ENCODE assay signal across 9 cellular contexts in the genomic region with DNA sequence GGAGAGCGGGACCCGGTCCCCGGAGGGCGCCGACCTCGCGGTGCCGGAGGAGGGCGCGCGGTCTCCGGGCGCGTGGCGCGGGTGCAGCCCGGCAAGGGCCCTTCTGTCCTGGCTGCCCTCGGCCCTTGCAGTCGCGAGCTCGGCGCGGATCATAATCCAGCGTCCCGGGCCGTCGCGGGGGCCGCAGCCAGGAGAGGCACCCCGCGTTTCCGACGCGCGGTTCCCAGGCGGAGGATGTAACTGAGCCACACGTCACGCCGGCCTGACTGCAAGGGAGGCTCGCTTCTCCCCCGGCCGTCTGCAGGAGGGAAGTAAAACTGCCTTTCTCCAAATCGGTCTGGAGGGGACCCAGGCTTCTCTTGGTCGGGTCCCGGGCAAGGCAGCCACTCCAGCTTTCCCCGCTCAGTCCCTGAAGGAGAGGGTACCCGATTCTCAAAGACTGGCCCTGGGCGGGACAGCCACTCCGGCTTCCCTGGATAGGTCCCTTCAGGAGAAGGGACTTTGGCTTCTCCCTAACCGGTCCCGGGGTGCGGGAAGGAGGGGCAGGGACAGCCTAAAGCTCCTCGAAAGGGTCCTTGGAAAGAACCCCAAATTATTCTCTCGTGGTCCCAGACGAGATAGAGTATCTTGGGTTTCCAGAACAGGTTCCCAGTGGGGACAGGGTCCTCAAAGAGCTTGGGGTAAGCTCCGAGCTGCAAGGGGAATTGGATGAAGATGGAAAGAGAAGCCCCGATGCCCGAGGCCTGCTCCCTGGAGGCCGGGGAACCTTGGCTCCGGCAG. TPM values are rescaled to one million over a fixed set of nuclear protein-coding genes. Genes with fewer than 3 reads are reported as not detected.
A peak's percentile ranks its signal among the peaks of the same experiment; 100 is the strongest.
DNase-seq lines count a peak whose midpoint lies in the region; ATAC-seq, FAIRE-seq and TF ChIP-seq lines count a peak whose summit lies in the region.
"Had no signal": no experiment of that assay in that cellular context is flagged by ENCODE, and none has a peak within 500 bp of the region (broad histone marks: within the 10 kb centered on the region; RNA-seq: fewer than 3 reads in every experiment).

No MANE protein-coding gene starts in this region.

- no peak overlapping the region for H3K4me2 ChIP-seq in GM12878 (ENCODE audit: control insufficient read depth, insufficient read depth)
- H3K4me2 ChIP-seq: BLaER1 treated with 17β-estradiol and CSF1 and Interleukin-3, amounts not matched to agents 10 nM and 100 nM had no signal

- no TSS peak for BruUV-seq in GM12878 (replicated peaks; lab: Mats Ljungman, UMichigan)

- intact Hi-C loops in GM12878 (cut with micrococcal nuclease; ENCODE audit: unreplicated experiment), result no loop called here

- H3K27me3 ChIP-seq in GM12878 (replicated peaks in 1 of 2; ENCODE audit: control insufficient read depth in 2 of 2, insufficient read depth in 2 of 2, low read length in 1 of 2), result peaks cover 10 to 14% of the 10 kb centered on the region in 2 experiments

- FAIRE-seq in GM12878 (lab: Jason Lieb, UNC), result no peak
- FAIRE-seq in GM19239 (lab: Jason Lieb, UNC), result no peak

- H3K9me3 ChIP-seq in GM12878 (replicated peaks; ENCODE audit: control insufficient read depth, insufficient read depth, low read length), result no peaks in the 10 kb centered on the region

- RAD21 ChIA-PET in GM12878 (lab: Charles Lee; ENCODE audit: unreplicated experiment), result no interaction called here

- TF ChIP-seq POLR2A in GM12878 (IDR thresholded peaks at IDR 0.05; ENCODE audit: low read depth, low read length), result no peak

- in situ Hi-C loops in GM12878 (cut with MboI), result loop anchor here (25.0 kb wide), 1 partner anchor 449 kb away; no protein-coding TSS in a partner anchor

- no peaks in the 10 kb centered on the region for H3K36me3 ChIP-seq in GM12878 (ENCODE audit: control insufficient read depth in 2 of 2, insufficient read depth in 2 of 2, low read length in 1 of 2)
- H3K36me3 ChIP-seq: BLaER1 treated with 17β-estradiol and CSF1 and Interleukin-3, amounts not matched to agents 10 nM and 100 nM had no signal

- no peak for TF ChIP-seq RAD21 in GM12878 (IDR thresholded peaks at IDR 0.05; ENCODE audit: insufficient read depth, low read depth, low read length)

- no peak overlapping the region for H3K9ac ChIP-seq in GM12878 (ENCODE audit: control insufficient read depth, insufficient read depth, low read length)
- H3K9ac ChIP-seq: BLaER1 treated with 17β-estradiol and CSF1 and Interleukin-3, amounts not matched to agents 10 nM and 100 nM had no signal

- H3K79me2 ChIP-seq in GM12878 (ENCODE audit: control insufficient read depth, insufficient read depth, low read length), result no peaks in the 10 kb centered on the region

- TF ChIP-seq EP300 in GM12878 (IDR thresholded peaks at IDR 0.05; ENCODE audit: borderline replicate concordance in 1 of 2, control insufficient read depth in 1 of 2, low read depth in 2 of 2, low read length in 2 of 2), result no peak

- POLR2A ChIA-PET in GM12878 (lab: Charles Lee), result no interaction called here

- CTCF ChIA-PET in GM12878 (lab: Yijun Ruan, JAX), result interaction anchor here (0.6 kb wide), 1 partner anchor 16 kb away, joined by 3 read pairs; no protein-coding TSS in a partner anchor

- WGBS in GM12878 (ENCODE audit: insufficient coverage, insufficient replicate concordance, low lambda C conversion rate, missing lambda C conversion rate), result 9% methylated on average over 60 of the region's 60 CpGs

- H3K4me3 ChIP-seq in GM12878, result no peak overlapping the region

- no peaks in the 10 kb centered on the region for H3K4me1 ChIP-seq in GM12878 (ENCODE audit: control insufficient read depth, insufficient read depth, low read length)
- H3K4me1 ChIP-seq: BLaER1 treated with 17β-estradiol and CSF1 and Interleukin-3, amounts not matched to agents 10 nM and 100 nM had no signal

- peak; percentile 30 for DNase-seq in NCI-H748 (lab: John Stamatoyannopoulos, UW; ENCODE audit: unreplicated experiment)
- DNase-seq in NCI-H748 treated with DMSO at 0.1 percent for 48 hours (lab: John Stamatoyannopoulos, UW), result no peak
- DNase-seq in GM12878 (ENCODE audit: low read depth, low spot score), result no peak
- no peak for DNase-seq in left lobe of liver (ENCODE audit: low spot score)
- peak; percentile 39 for DNase-seq in stimulated activated naive CD8-positive, alpha-beta T cell treated with anti-CD3 and anti-CD28 coated beads, Interleukin-15, Interleukin-2, amounts not matched to agents 100 U/mL and 50 U/mL, for 24 hours
- no peak for DNase-seq in SK-N-DZ (ENCODE audit: low spot score)
- no peak for DNase-seq in GM19239 (ENCODE audit: insufficient read length, low spot score)

- SMC1A ChIA-PET in GM12878 (lab: Charles Lee; ENCODE audit: uncharacterized antibody, unreplicated experiment), result no interaction called here

- H3K27ac ChIP-seq in GM12878 (ENCODE audit: control insufficient read depth, insufficient read depth), result no peak overlapping the region
- H3K27ac ChIP-seq: BLaER1 treated with 17β-estradiol and CSF1 and Interleukin-3, amounts not matched to agents 10 nM and 100 nM had no signal

- no peak for TF ChIP-seq CTCF in GM12878 (IDR thresholded peaks at IDR 0.05 in 2 of 3, conservative IDR thresholded peaks at IDR 0.05 in 1 of 3; ENCODE audit: control insufficient read depth in 2 of 3, extremely low read depth in 1 of 3, insufficient read depth in 1 of 3, low read depth in 3 of 3, low read length in 3 of 3)

- no peak overlapping the region for H2AFZ ChIP-seq in GM12878 (ENCODE audit: control insufficient read depth, low read depth, low read length)

- H4K20me1 ChIP-seq in GM12878 (ENCODE audit: control insufficient read depth, insufficient read depth), result no peaks in the 10 kb centered on the region
- H4K20me1 ChIP-seq: BLaER1 treated with 17β-estradiol and CSF1 and Interleukin-3, amounts not matched to agents 10 nM and 100 nM had no signal

- ATAC-seq in GM12878 (no peak), left lobe of liver (peak; percentile 21), HG02759 (IDR thresholded peaks at IDR 0.05; ENCODE audit: unreplicated experiment) (no peak)
- ATAC-seq in stimulated activated naive CD8-positive, alpha-beta T cell treated with anti-CD3 and anti-CD28 coated beads, Interleukin-15, Interleukin-2, amounts not matched to agents 100 U/mL and 50 U/mL, for 24 hours, result peak; percentile 45

TF ChIP-seq in GM12878, 131 proteins besides CTCF, POLR2A, EP300 and RAD21:
- peak; percentile 83 for TF ChIP-seq HDAC6 (IDR thresholded peaks at IDR 0.05; ENCODE audit: unreplicated experiment)
- TF ChIP-seq, protein P1, sequence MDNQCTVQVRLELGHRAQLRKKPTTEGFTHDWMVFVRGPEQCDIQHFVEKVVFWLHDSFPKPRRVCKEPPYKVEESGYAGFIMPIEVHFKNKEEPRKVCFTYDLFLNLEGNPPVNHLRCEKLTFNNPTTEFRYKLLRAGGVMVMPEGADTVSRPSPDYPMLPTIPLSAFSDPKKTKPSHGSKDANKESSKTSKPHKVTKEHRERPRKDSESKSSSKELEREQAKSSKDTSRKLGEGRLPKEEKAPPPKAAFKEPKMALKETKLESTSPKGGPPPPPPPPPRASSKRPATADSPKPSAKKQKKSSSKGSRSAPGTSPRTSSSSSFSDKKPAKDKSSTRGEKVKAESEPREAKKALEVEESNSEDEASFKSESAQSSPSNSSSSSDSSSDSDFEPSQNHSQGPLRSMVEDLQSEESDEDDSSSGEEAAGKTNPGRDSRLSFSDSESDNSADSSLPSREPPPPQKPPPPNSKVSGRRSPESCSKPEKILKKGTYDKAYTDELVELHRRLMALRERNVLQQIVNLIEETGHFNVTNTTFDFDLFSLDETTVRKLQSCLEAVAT (IDR thresholded peaks at IDR 0.05), result no peak
- no peak for TF ChIP-seq MEF2B (IDR thresholded peaks at IDR 0.05; ENCODE audit: partially characterized antibody, poor library complexity, severe bottlenecking)

RNA-seq across cellular contexts. Expression of gene SPON1, which starts 0.8 kb away (rescaled TPM):
- total RNA-seq in GM12878 (2013; cell fraction: nucleolus; rRNA removed), result not detected in 2 replicates
- total RNA-seq in GM12878 (2014; rRNA removed), result not detected in 2 replicates
- not detected in 2 replicates for total RNA-seq in GM12878 (2014; rRNA removed; fragmentation: Illumina TruSeq; extraction: Trizol)
- total RNA-seq in GM12878 (2021), result 0.13 and 0.19 TPM in 2 replicates
- 0.22 TPM for polyA plus RNA-seq in GM12878 (2011; ENCODE audit: low read depth)
- polyA plus RNA-seq in GM12878 (2011; rRNA removed), result not detected in 2 replicates
- polyA plus RNA-seq in GM12878 (2011; cell fraction: cytosol; rRNA removed), result not detected in 2 replicates
- not detected in 2 replicates for polyA plus RNA-seq in GM12878 (2011; cell fraction: nucleus; rRNA removed)
- polyA plus RNA-seq in GM12878 (2012), result 0.53 TPM in 2 replicates
- not detected in 2 replicates for polyA plus RNA-seq in GM12878 (2014; fragmentation: Illumina TruSeq; extraction: Trizol)
- under 1 TPM; 0.16 to 0.18 TPM for polyA plus RNA-seq in GM12878 (2014; fragmentation: Nextera tagmentation; extraction: Ambion mirVana)
- 0.05 TPM in 1 of 2 replicates, not detected in the other for polyA plus RNA-seq in GM12878 (2014; rRNA removed)
- polyA plus RNA-seq in GM12878 (2016; fragmentation: Nextera tagmentation; extraction: Ambion mirVana), result 1 to 10 TPM in 1 of 2 experiments, under 1 TPM in 1; 0.47 to 1.1 TPM
- polyA minus RNA-seq in GM12878 (2011; rRNA and poly(A)+ RNA removed), result not detected in 2 replicates
- not detected in 2 replicates for polyA minus RNA-seq in GM12878 (2011; cell fraction: cytosol; rRNA and poly(A)+ RNA removed)
- not detected in 2 replicates for polyA minus RNA-seq in GM12878 (2011; cell fraction: nucleus; rRNA and poly(A)+ RNA removed)
- 0.68 TPM for total RNA-seq in left lobe of liver
- polyA plus RNA-seq in SK-N-DZ (2014; cell fraction: cytosol; rRNA removed), result 0.85 and 1.0 TPM in 2 replicates
- polyA plus RNA-seq in SK-N-DZ (2014; cell fraction: nucleus; rRNA removed), result 0.15 and 0.19 TPM in 2 replicates

Comparison
In these comparisons a context has a peak if more than half of its experiments do, and no peak if none do; other contexts are left out.
1. DNase-seq: peak in NCI-H748 (single experiment) and stimulated activated naive CD8-positive, alpha-beta T cell treated with anti-CD3 and anti-CD28 coated beads, Interleukin-15, Interleukin-2, amounts not matched to agents 100 U/mL and 50 U/mL, for 24 hours (single experiment); none in NCI-H748 treated with DMSO at 0.1 percent for 48 hours (single experiment), GM12878 (single experiment), left lobe of liver (single experiment), SK-N-DZ (single experiment) and GM19239 (single experiment).
2. ATAC-seq: peak in left lobe of liver (single experiment) and stimulated activated naive CD8-positive, alpha-beta T cell treated with anti-CD3 and anti-CD28 coated beads, Interleukin-15, Interleukin-2, amounts not matched to agents 100 U/mL and 50 U/mL, for 24 hours (single experiment); none in GM12878 (single experiment) and HG02759 (single experiment).